ENCODE assay signal across 12 cellular contexts in genomic region chr5:57862471-57863282, GRCh38.
DNase-seq lines count a peak whose midpoint lies in the region; ATAC-seq and TF ChIP-seq lines count a peak whose summit lies in the region.
"Had no signal": no experiment of that assay in that cellular context is flagged by ENCODE, and none has a peak within 500 bp of the region (broad histone marks: within the 10 kb centered on the region; RNA-seq: fewer than 3 reads in every experiment).

No MANE protein-coding gene starts in this region.

- no peak overlapping the region for H3K18ac ChIP-seq in IMR-90 (ENCODE audit: low read depth, low read length)
- H3K18ac ChIP-seq in mesenchymal stem cell (ENCODE audit: low read depth in 1 of 2, low read length in 2 of 2): no peak overlapping the region

- H3K56ac ChIP-seq in IMR-90 (ENCODE audit: extremely low read depth, insufficient read depth, low read length): no peak overlapping the region

- TF ChIP-seq POLR2A in IMR-90 (IDR thresholded peaks at IDR 0.05; ENCODE audit: low read depth, low read length): no peak

- no peak overlapping the region for H2BK5ac ChIP-seq in IMR-90 (ENCODE audit: low read depth, low read length, poor library complexity, severe bottlenecking)
- no peak overlapping the region for H2BK5ac ChIP-seq in mesenchymal stem cell (ENCODE audit: low read depth, low read length, poor library complexity, severe bottlenecking)

- ATAC-seq in IMR-90 (ENCODE audit: low read depth) (peak; percentile 51; the same call in 1 of the 2 replicates), HG02840 (IDR thresholded peaks at IDR 0.05; ENCODE audit: low FRiP score, unreplicated experiment) (no peak)
- ATAC-seq: upper lobe of right lung had no signal

- no peaks in the 10 kb centered on the region for H3F3A ChIP-seq in MM.1S (ENCODE audit: insufficient read depth, low read length)

- DNase-seq in AG20443 (ENCODE audit: low spot score) (peak; percentile 73), IMR-90 (peak; percentile 69), caudate nucleus (lab: John Stamatoyannopoulos, UW) (peak in 18 of 61 donors; percentile 1 to 85 (median 26)), mesenchymal stem cell (peak; percentile 46), GDM1 (lab: John Stamatoyannopoulos, UW) (no peak), kidney glomerular epithelial cell (lab: John Stamatoyannopoulos, UW) (no peak), MM.1S (no peak)
- DNase-seq: activated CD4-positive, alpha-beta memory T cell treated with anti-CD3 and anti-CD28 coated beads, Interleukin-2, amount 10 ng/mL, durations not matched to agents 7 days and 5 days; CD4-positive, alpha-beta memory T cell; NCI-H187 treated with DMSO at 0.1 percent for 48 hours; upper lobe of right lung had no signal

- peaks cover 2% of the 10 kb centered on the region; the same call in 1 of the 2 replicates for H3K4me1 ChIP-seq in IMR-90 (ENCODE audit: control insufficient read depth, insufficient read depth, low read length)
- H3K4me1 ChIP-seq in mesenchymal stem cell (ENCODE audit: control insufficient read depth, insufficient read depth, low read depth, low read length): no peaks in the 10 kb centered on the region
- H3K4me1 ChIP-seq in MM.1S (ENCODE audit: low read length): no peaks in the 10 kb centered on the region
- H3K4me1 ChIP-seq: upper lobe of right lung had no signal

- H3K9me3 ChIP-seq in IMR-90 (ENCODE audit: control insufficient read depth, insufficient read depth, low read length) (no peaks in the 10 kb centered on the region), mesenchymal stem cell (ENCODE audit: control insufficient read depth, low read length) (no peaks in the 10 kb centered on the region), MM.1S (replicated peaks; ENCODE audit: insufficient read depth, low read length) (no peaks in the 10 kb centered on the region)
- H3K9me3 ChIP-seq: upper lobe of right lung had no signal

- no peak overlapping the region for H3K9ac ChIP-seq in IMR-90 (ENCODE audit: low read depth, low read length)
- no peak overlapping the region for H3K9ac ChIP-seq in mesenchymal stem cell (ENCODE audit: low read length)
- no peak overlapping the region for H3K9ac ChIP-seq in MM.1S (ENCODE audit: low read length)

- no peaks in the 10 kb centered on the region for H3K36me3 ChIP-seq in IMR-90 (ENCODE audit: control insufficient read depth, insufficient read depth, low read length)
- no peaks in the 10 kb centered on the region for H3K36me3 ChIP-seq in mesenchymal stem cell (ENCODE audit: control insufficient read depth in 1 of 2, insufficient read depth in 2 of 2, low read depth in 1 of 2, low read length in 2 of 2)
- no peaks in the 10 kb centered on the region for H3K36me3 ChIP-seq in MM.1S (replicated peaks; ENCODE audit: insufficient read depth, low read length)
- H3K36me3 ChIP-seq: upper lobe of right lung had no signal

- H2AFZ ChIP-seq in IMR-90 (replicated peaks; ENCODE audit: low read length, poor library complexity) (no peak overlapping the region), mesenchymal stem cell (ENCODE audit: low read depth, low read length) (no peak overlapping the region), MM.1S (ENCODE audit: low read length) (no peak overlapping the region)

- H3K23ac ChIP-seq in IMR-90 (ENCODE audit: low read depth, low read length): no peak overlapping the region
- no peak overlapping the region for H3K23ac ChIP-seq in mesenchymal stem cell (ENCODE audit: low read length in 2 of 2)

- no peak overlapping the region for H4K5ac ChIP-seq in IMR-90 (ENCODE audit: low read depth, low read length)

- H3K27me3 ChIP-seq in IMR-90 (ENCODE audit: control insufficient read depth, insufficient read depth, low read length): no peaks in the 10 kb centered on the region
- no peaks in the 10 kb centered on the region for H3K27me3 ChIP-seq in mesenchymal stem cell (ENCODE audit: control insufficient read depth in 1 of 2, insufficient read depth in 1 of 2, low read length in 2 of 2)
- no peaks in the 10 kb centered on the region for H3K27me3 ChIP-seq in MM.1S (replicated peaks; ENCODE audit: insufficient read depth, low read length)
- H3K27me3 ChIP-seq: upper lobe of right lung had no signal

- H2BK20ac ChIP-seq in IMR-90 (ENCODE audit: low read depth, low read length): no peak overlapping the region

- in situ Hi-C loops in IMR-90 (cut with MboI; ENCODE audit: low sequenced_read_pairs): no loop called here

- intact Hi-C loops in IMR-90 (cut with micrococcal nuclease): no loop called here

- no peak overlapping the region for H2BK12ac ChIP-seq in mesenchymal stem cell (ENCODE audit: low read length in 2 of 2)

- 0 out of 2 replicates have a peak overlapping the region, but pooled peaks have one; percentile 3 for H3K14ac ChIP-seq in IMR-90 (replicated peaks; ENCODE audit: low read depth, low read length)
- H3K14ac ChIP-seq in mesenchymal stem cell (ENCODE audit: low read length in 2 of 2): no peak overlapping the region

- no peak overlapping the region for H3K4ac ChIP-seq in IMR-90 (ENCODE audit: low read depth, low read length)
- H3K4ac ChIP-seq in mesenchymal stem cell (ENCODE audit: low read depth in 1 of 2, low read length in 2 of 2): no peak overlapping the region

- H3K4me2 ChIP-seq in IMR-90 (ENCODE audit: low read depth, low read length): no peak overlapping the region; the same call in 1 of the 2 replicates
- H3K4me2 ChIP-seq in mesenchymal stem cell (ENCODE audit: low read length, poor library complexity, severe bottlenecking): no peak overlapping the region
- H3K4me2 ChIP-seq in MM.1S (ENCODE audit: low read depth, low read length): no peak overlapping the region

- TF ChIP-seq RAD21 in IMR-90 (IDR thresholded peaks at IDR 0.05; ENCODE audit: low read length): no peak

- POLR2A ChIA-PET in IMR-90 (lab: Charles Lee; ENCODE audit: unreplicated experiment): no interaction called here

- H4K20me1 ChIP-seq in IMR-90 (ENCODE audit: insufficient read depth, low read length): no peaks in the 10 kb centered on the region
- no peaks in the 10 kb centered on the region for H4K20me1 ChIP-seq in MM.1S (ENCODE audit: insufficient read depth, low read length)

- H2AK9ac ChIP-seq in IMR-90 (replicated peaks; ENCODE audit: low read depth, low read length, poor library complexity): no peak overlapping the region

- H3K79me1 ChIP-seq in IMR-90 (ENCODE audit: low read depth in 1 of 2, low read length in 2 of 2) (no peaks in the 10 kb centered on the region), mesenchymal stem cell (replicated peaks; ENCODE audit: low read length, poor library complexity, severe bottlenecking) (no peaks in the 10 kb centered on the region)

- H2AK5ac ChIP-seq in IMR-90 (ENCODE audit: low read depth, low read length): peak overlapping the region; percentile 35; the same call in 1 of the 2 replicates
- H2AK5ac ChIP-seq in mesenchymal stem cell (ENCODE audit: low read length, severe bottlenecking): no peak overlapping the region

- H2BK120ac ChIP-seq in IMR-90 (ENCODE audit: low read depth, low read length): no peak overlapping the region
- H2BK120ac ChIP-seq in mesenchymal stem cell (ENCODE audit: low read depth, low read length): no peak overlapping the region

- dilution Hi-C loops in IMR-90 (cut with HindIII; ENCODE audit: low sequenced_read_pairs, unreplicated experiment): no loop called here

- no TSS peak for BruUV-seq in IMR-90 (replicated peaks; lab: Mats Ljungman, UMichigan)

- no peaks in the 10 kb centered on the region for H3K9me1 ChIP-seq in IMR-90 (ENCODE audit: insufficient read depth, low read length)

- H3K4me3 ChIP-seq in IMR-90 (ENCODE audit: insufficient read depth, low read depth, low read length): no peak overlapping the region
- no peak overlapping the region for H3K4me3 ChIP-seq in mesenchymal stem cell (ENCODE audit: insufficient read depth in 1 of 2, low read depth in 1 of 2, low read length in 2 of 2)
- H3K4me3 ChIP-seq in MM.1S (ENCODE audit: low read length): no peak overlapping the region
- H3K4me3 ChIP-seq: upper lobe of right lung had no signal

- WGBS in IMR-90 (ENCODE audit: extremely low coverage in 2 of 2, insufficient read length in 1 of 2), 2 experiments: 58% methylated on average over 3 of the region's 7 CpGs; no CpG with 5 or more reads in 1 of the 2 experiments
- 83% methylated on average over 6 of the region's 7 CpGs for WGBS in mesenchymal stem cell

- no peaks in the 10 kb centered on the region for H3K79me2 ChIP-seq in MM.1S (ENCODE audit: low read length)

- H3K9me2 ChIP-seq in MM.1S (replicated peaks; ENCODE audit: insufficient read depth, low read length): no peaks in the 10 kb centered on the region

- H4K91ac ChIP-seq in IMR-90 (ENCODE audit: insufficient read depth, low read depth, low read length) (no peak overlapping the region), mesenchymal stem cell (ENCODE audit: low read length) (no peak overlapping the region)

- no peak overlapping the region; a peak in 1 of 4 replicates for H4K8ac ChIP-seq in IMR-90 (ENCODE audit: low read depth in 2 of 2, low read length in 2 of 2)
- H4K8ac ChIP-seq in mesenchymal stem cell (ENCODE audit: low read length): no peak overlapping the region

- H2BK15ac ChIP-seq in IMR-90 (ENCODE audit: low read depth, low read length) (0 out of 3 replicates have a peak overlapping the region, but pooled peaks have one; percentile 20), mesenchymal stem cell (ENCODE audit: low read depth, poor library complexity, severe bottlenecking) (no peak overlapping the region)

- CTCF ChIA-PET in IMR-90 (lab: Yijun Ruan, JAX): interaction anchor here (0.6 kb wide), 1 partner anchor 634 kb away, joined by 3 read pairs; no protein-coding TSS in a partner anchor

- H3K27ac ChIP-seq in IMR-90 (ENCODE audit: insufficient read depth, low read length) (no peak overlapping the region), caudate nucleus (ENCODE audit: low read depth, low read length) (peak overlapping the region; percentile 60), mesenchymal stem cell (ENCODE audit: low read length, poor library complexity, severe bottlenecking) (no peak overlapping the region), MM.1S (ENCODE audit: low read length) (no peak overlapping the region)
- H3K27ac ChIP-seq: upper lobe of right lung had no signal

- no peak for TF ChIP-seq CTCF in IMR-90 (conservative IDR thresholded peaks at IDR 0.05; ENCODE audit: low read depth, low read length)
- TF ChIP-seq CTCF in MM.1S (IDR thresholded peaks at IDR 0.05; ENCODE audit: low read length): no peak

TF ChIP-seq in IMR-90, 13 proteins besides CTCF, POLR2A, EP300 and RAD21:
- TF ChIP-seq SMC3 (IDR thresholded peaks at IDR 0.05; ENCODE audit: low read depth, low read length): no peak
- TF ChIP-seq FOS (IDR thresholded peaks at IDR 0.05; ENCODE audit: low read depth, low read length): no peak
- TF ChIP-seq USF2 (IDR thresholded peaks at IDR 0.05; ENCODE audit: low read depth, low read length): no peak

Comparison
In these comparisons a context has a peak if more than half of its experiments do, and no peak if none do; other contexts are left out.
1. DNase-seq: peak in AG20443 (single experiment), IMR-90 (single experiment) and mesenchymal stem cell (single experiment); none in GDM1 (single experiment), kidney glomerular epithelial cell (single experiment) and MM.1S (single experiment).